Comparison of ENCODE assay signal across 10 cellular contexts in genomic region chr11:13207270-13207664, GRCh38.
A peak's percentile ranks its signal among the peaks of the same experiment; 100 is the strongest.
DNase-seq lines count a peak whose midpoint lies in the region; FAIRE-seq and TF ChIP-seq lines count a peak whose summit lies in the region.
"Had no signal": no experiment of that assay in that cellular context is flagged by ENCODE, and none has a peak within 500 bp of the region (broad histone marks: within the 10 kb centered on the region; RNA-seq: fewer than 3 reads in every experiment).

No MANE protein-coding gene starts in this region.

- H3K4me3 ChIP-seq in CD4-positive, alpha-beta memory T cell (ENCODE audit: low read length in 2 of 2), result peak overlapping the region; percentile 37 to 73
- H3K4me3 ChIP-seq in NT2/D1 (ENCODE audit: insufficient read length, low read depth), result no peak overlapping the region

- FAIRE-seq in GM12892 (lab: Jason Lieb, UNC), result no peak

- peak overlapping the region; percentile 86 to 93 (median 92) for H3K4me3 Mint-ChIP-seq in CD4-positive, alpha-beta memory T cell
- H3K4me3 Mint-ChIP-seq in dendritic cell treated with granulocyte-macrophage colony-stimulating factor and Interleukin-4, amounts not matched to agents 40 ng/mL and 50 ng/mL, for 4 days, result peak overlapping the region; percentile 72
- H3K4me3 Mint-ChIP-seq in neural crest cell, result peak overlapping the region; percentile 33

- intact Hi-C loops in CD4-positive, alpha-beta memory T cell (cut with micrococcal nuclease), result loop anchor here (5.0 kb wide), 1 partner anchor 50 kb away; no protein-coding TSS in a partner anchor
- intact Hi-C loops in dendritic cell treated with granulocyte-macrophage colony-stimulating factor and Interleukin-4, amounts not matched to agents 40 ng/mL and 50 ng/mL, for 4 days (cut with micrococcal nuclease), result loop anchor here (5.0 kb wide), 1 partner anchor 70 kb away; the partner anchor contains the start of gene BMAL1

- no peaks in the 10 kb centered on the region for H3K36me3 ChIP-seq in CD4-positive, alpha-beta memory T cell (ENCODE audit: insufficient read depth, low read length)
- no peaks in the 10 kb centered on the region for H3K36me3 ChIP-seq in NT2/D1 (ENCODE audit: insufficient read depth, insufficient read length, low read length)

- DNase-seq in CD4-positive, alpha-beta memory T cell, result no peak
- DNase-seq in NT2/D1 (ENCODE audit: low read depth, low spot score) (no peak), neural crest cell (ENCODE audit: low read depth, low spot score) (no peak), GDM1 (lab: John Stamatoyannopoulos, UW) (no peak), mucosa of gallbladder (ENCODE audit: low spot score) (no peak), GM12892 (ENCODE audit: insufficient read length) (no peak)
- no peak for DNase-seq in stimulated activated CD4-positive, alpha-beta T cell treated with anti-CD3 and anti-CD28 coated beads, Interleukin-2, amount 100 ng/mL, for 48 hours
- DNase-seq: cerebellar nuclear complex had no signal

- no peak overlapping the region for H3K27ac ChIP-seq in CD4-positive, alpha-beta memory T cell (ENCODE audit: low read depth, low read length)
- H3K27ac ChIP-seq: SK-N-MC had no signal

- H3K27ac Mint-ChIP-seq in CD4-positive, alpha-beta memory T cell, result peak overlapping the region; percentile 70 to 89 (median 87)
- peak overlapping the region; percentile 85 for H3K27ac Mint-ChIP-seq in dendritic cell treated with granulocyte-macrophage colony-stimulating factor and Interleukin-4, amounts not matched to agents 40 ng/mL and 50 ng/mL, for 4 days
- H3K27ac Mint-ChIP-seq in neural crest cell (ENCODE audit: unreplicated experiment), result peak overlapping the region; percentile 44

- CTCF ChIA-PET in CD4-positive, alpha-beta memory T cell (lab: Charles Lee; ENCODE audit: partially characterized antibody), result interaction anchor here (1.0 to 5.6 kb wide), 4 partner anchors 23 to 137 kb away, joined by 3 to 41 read pairs (median 10); no protein-coding TSS in a partner anchor

- H3K9me3 Mint-ChIP-seq in CD4-positive, alpha-beta memory T cell, result peaks cover 0 to 1% (median 0%) of the 10 kb centered on the region in 8 donors
- H3K9me3 Mint-ChIP-seq in dendritic cell treated with granulocyte-macrophage colony-stimulating factor and Interleukin-4, amounts not matched to agents 40 ng/mL and 50 ng/mL, for 4 days, result no peaks in the 10 kb centered on the region
- no peaks in the 10 kb centered on the region for H3K9me3 Mint-ChIP-seq in neural crest cell

- peak overlapping the region; percentile 52 for H3K9ac ChIP-seq in NT2/D1 (ENCODE audit: insufficient read length, low read depth)

- POLR2A ChIA-PET in CD4-positive, alpha-beta memory T cell (lab: Charles Lee; ENCODE audit: partially characterized antibody), result interaction anchor here (1.0 kb wide), 1 partner anchor 71 kb away, joined by 3 read pairs; no protein-coding TSS in a partner anchor

- H3K27me3 ChIP-seq in CD4-positive, alpha-beta memory T cell (ENCODE audit: insufficient read depth, low read length), result no peaks in the 10 kb centered on the region
- H3K27me3 ChIP-seq in NT2/D1 (ENCODE audit: insufficient read depth, insufficient read length), result no peaks in the 10 kb centered on the region

- no peaks in the 10 kb centered on the region for H3K9me3 ChIP-seq in CD4-positive, alpha-beta memory T cell (ENCODE audit: control insufficient read depth in 1 of 2, low read length in 2 of 2)
- no peaks in the 10 kb centered on the region for H3K9me3 ChIP-seq in NT2/D1 (ENCODE audit: insufficient read depth, low read length)

- peaks cover 17 to 37% (median 26%) of the 10 kb centered on the region in 4 donors for H3K4me1 Mint-ChIP-seq in CD4-positive, alpha-beta memory T cell
- H3K4me1 Mint-ChIP-seq in dendritic cell treated with granulocyte-macrophage colony-stimulating factor and Interleukin-4, amounts not matched to agents 40 ng/mL and 50 ng/mL, for 4 days (ENCODE audit: low read depth), result peaks cover 54% of the 10 kb centered on the region
- peaks cover 54% of the 10 kb centered on the region for H3K4me1 Mint-ChIP-seq in neural crest cell

- H3K27me3 Mint-ChIP-seq in CD4-positive, alpha-beta memory T cell, result no peaks in the 10 kb centered on the region
- H3K27me3 Mint-ChIP-seq in dendritic cell treated with granulocyte-macrophage colony-stimulating factor and Interleukin-4, amounts not matched to agents 40 ng/mL and 50 ng/mL, for 4 days, result no peaks in the 10 kb centered on the region
- H3K27me3 Mint-ChIP-seq in neural crest cell (ENCODE audit: low read depth), result no peaks in the 10 kb centered on the region

- peaks cover 26% of the 10 kb centered on the region for H3K4me1 ChIP-seq in CD4-positive, alpha-beta memory T cell (ENCODE audit: insufficient read depth, low read length)
- H3K4me1 ChIP-seq in NT2/D1 (ENCODE audit: insufficient read depth, insufficient read length), result no peaks in the 10 kb centered on the region

- H3K36me3 Mint-ChIP-seq in CD4-positive, alpha-beta memory T cell, result no peaks in the 10 kb centered on the region
- H3K36me3 Mint-ChIP-seq in dendritic cell treated with granulocyte-macrophage colony-stimulating factor and Interleukin-4, amounts not matched to agents 40 ng/mL and 50 ng/mL, for 4 days (ENCODE audit: low read depth), result no peaks in the 10 kb centered on the region
- no peaks in the 10 kb centered on the region for H3K36me3 Mint-ChIP-seq in neural crest cell (ENCODE audit: low read depth)

- no peak for TF ChIP-seq POLR2A in GM12892 (IDR thresholded peaks at IDR 0.05; ENCODE audit: low read depth, low read length)

- no peak for TF ChIP-seq CTCF in neural crest cell (conservative IDR thresholded peaks at IDR 0.05)

Comparison
In these comparisons a context has a peak if more than half of its experiments do, and no peak if none do; other contexts are left out.
1. H3K4me3 Mint-ChIP-seq: peak in every context shown above with its lines; median percentile 92 in CD4-positive, alpha-beta memory T cell; 72 in dendritic cell treated with granulocyte-macrophage colony-stimulating factor and Interleukin-4, amounts not matched to agents 40 ng/mL and 50 ng/mL, for 4 days; 33 in neural crest cell.